ENCODE assay signal across 18 cellular contexts in genomic region chr11:76649964-76650363, GRCh38. TPM values are rescaled to one million over a fixed set of nuclear protein-coding genes. Genes with fewer than 3 reads are reported as not detected.
"Had no signal": no experiment of that assay in that cellular context is flagged by ENCODE, and none has a peak within 500 bp of the region (broad histone marks: within the 10 kb centered on the region; RNA-seq: fewer than 3 reads in every experiment).

No MANE protein-coding gene starts in this region.

- H3K27ac ChIP-seq: foreskin keratinocyte, neutrophil, pancreas, suprapubic skin, upper lobe of left lung had no signal

- ATAC-seq: activated CD8-positive, alpha-beta T cell treated with anti-CD3 and anti-CD28 coated beads for 36 hours; activated T-cell treated with anti-CD3 and anti-CD28 coated beads, Interleukin-2, amount 50 U/mL, for 72 hours; effector memory CD8-positive, alpha-beta T cell; foreskin keratinocyte; naive thymus-derived CD8-positive, alpha-beta T cell; pancreas had no signal

- H3K4me1 ChIP-seq: foreskin keratinocyte, pancreas had no signal

- DNase-seq: activated CD4-positive, alpha-beta T cell treated with anti-CD3 and anti-CD28 coated beads, Interleukin-2, amount 10 ng/mL, durations not matched to agents 24 days and 14 days; activated effector memory CD4-positive, alpha-beta T cell treated with anti-CD3 and anti-CD28 coated beads, Interleukin-2, amount 50 U/mL, for 16 hours; activated naive CD4-positive, alpha-beta T cell treated with anti-CD3 and anti-CD28 coated beads, Interleukin-2, amount 50 U/mL, for 16 hours; activated T-cell treated with anti-CD3 and anti-CD28 coated beads, Interleukin-2, amount 50 U/mL, for 72 hours; effector memory CD8-positive, alpha-beta T cell; foreskin keratinocyte; glutamatergic neuron; kidney; mesendoderm; pancreas; stimulated activated CD4-positive, alpha-beta T cell treated with anti-CD3 and anti-CD28 coated beads, Interleukin-12 subunit alpha, Interleukin-12 subunit beta, amount 100 ng/mL, for 4 hours; stimulated activated CD4-positive, alpha-beta T cell treated with anti-CD3 and anti-CD28 coated beads, Interleukin-1b, Interleukin-23, amount 100 ng/mL, for 48 hours; T1000 had no signal

- H3K4me3 ChIP-seq: pancreas, suprapubic skin, upper lobe of left lung had no signal

- H3K9me3 ChIP-seq: neutrophil, pancreas, upper lobe of left lung had no signal

- H3K36me3 ChIP-seq: neutrophil, pancreas, suprapubic skin, upper lobe of left lung had no signal

- H3K27me3 ChIP-seq: suprapubic skin, upper lobe of left lung had no signal

RNA-seq across cellular contexts. Expression of gene LRRC32, which starts 20.6 kb away (rescaled TPM):
- total RNA-seq: foreskin keratinocyte had no signal
- polyA plus RNA-seq: naive thymus-derived CD8-positive, alpha-beta T cell had no signal
